In the genomic region with DNA sequence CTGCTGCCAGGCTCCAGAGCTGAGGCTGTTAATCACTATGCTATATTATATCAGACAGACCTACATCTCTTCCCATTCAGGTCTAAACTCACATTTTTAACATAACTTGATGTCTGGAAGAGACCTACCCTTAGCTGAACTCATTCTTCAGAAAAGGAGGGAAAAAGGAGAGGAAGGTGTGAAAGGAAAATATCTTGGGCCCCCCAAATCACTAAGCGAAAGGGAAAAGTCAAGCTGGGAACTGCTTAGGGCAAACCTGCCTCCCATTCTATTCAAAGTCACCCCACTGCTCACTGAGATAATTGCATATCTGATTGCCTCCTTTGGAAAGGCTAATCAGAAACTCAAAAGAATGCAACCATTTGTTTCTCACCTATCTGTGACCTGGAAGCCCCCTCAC, we compare ENCODE assay signal across 2 cellular contexts.
A peak's percentile ranks its signal among the peaks of the same experiment; 100 is the strongest.
TF ChIP-seq lines count a peak whose summit lies in the region.

No MANE protein-coding gene starts in this region.

TF ChIP-seq in GM23338, 12 proteins besides CTCF, POLR2A, EP300 and RAD21 (continues in another document):
- no peak for TF ChIP-seq STAT1 (IDR thresholded peaks at IDR 0.05; ENCODE audit: unreplicated experiment)
- TF ChIP-seq POLR2AphosphoS5 (IDR thresholded peaks at IDR 0.05; ENCODE audit: low read depth) = no peak
- TF ChIP-seq CREB1 (CRISPR knock-in tag; IDR thresholded peaks at IDR 0.05; ENCODE audit: low read depth) = no peak
- no peak for TF ChIP-seq EZH2phosphoT487 (IDR thresholded peaks at IDR 0.05; ENCODE audit: unreplicated experiment)
- no peak for TF ChIP-seq ETS1 (IDR thresholded peaks at IDR 0.05)
- TF ChIP-seq, protein P1, sequence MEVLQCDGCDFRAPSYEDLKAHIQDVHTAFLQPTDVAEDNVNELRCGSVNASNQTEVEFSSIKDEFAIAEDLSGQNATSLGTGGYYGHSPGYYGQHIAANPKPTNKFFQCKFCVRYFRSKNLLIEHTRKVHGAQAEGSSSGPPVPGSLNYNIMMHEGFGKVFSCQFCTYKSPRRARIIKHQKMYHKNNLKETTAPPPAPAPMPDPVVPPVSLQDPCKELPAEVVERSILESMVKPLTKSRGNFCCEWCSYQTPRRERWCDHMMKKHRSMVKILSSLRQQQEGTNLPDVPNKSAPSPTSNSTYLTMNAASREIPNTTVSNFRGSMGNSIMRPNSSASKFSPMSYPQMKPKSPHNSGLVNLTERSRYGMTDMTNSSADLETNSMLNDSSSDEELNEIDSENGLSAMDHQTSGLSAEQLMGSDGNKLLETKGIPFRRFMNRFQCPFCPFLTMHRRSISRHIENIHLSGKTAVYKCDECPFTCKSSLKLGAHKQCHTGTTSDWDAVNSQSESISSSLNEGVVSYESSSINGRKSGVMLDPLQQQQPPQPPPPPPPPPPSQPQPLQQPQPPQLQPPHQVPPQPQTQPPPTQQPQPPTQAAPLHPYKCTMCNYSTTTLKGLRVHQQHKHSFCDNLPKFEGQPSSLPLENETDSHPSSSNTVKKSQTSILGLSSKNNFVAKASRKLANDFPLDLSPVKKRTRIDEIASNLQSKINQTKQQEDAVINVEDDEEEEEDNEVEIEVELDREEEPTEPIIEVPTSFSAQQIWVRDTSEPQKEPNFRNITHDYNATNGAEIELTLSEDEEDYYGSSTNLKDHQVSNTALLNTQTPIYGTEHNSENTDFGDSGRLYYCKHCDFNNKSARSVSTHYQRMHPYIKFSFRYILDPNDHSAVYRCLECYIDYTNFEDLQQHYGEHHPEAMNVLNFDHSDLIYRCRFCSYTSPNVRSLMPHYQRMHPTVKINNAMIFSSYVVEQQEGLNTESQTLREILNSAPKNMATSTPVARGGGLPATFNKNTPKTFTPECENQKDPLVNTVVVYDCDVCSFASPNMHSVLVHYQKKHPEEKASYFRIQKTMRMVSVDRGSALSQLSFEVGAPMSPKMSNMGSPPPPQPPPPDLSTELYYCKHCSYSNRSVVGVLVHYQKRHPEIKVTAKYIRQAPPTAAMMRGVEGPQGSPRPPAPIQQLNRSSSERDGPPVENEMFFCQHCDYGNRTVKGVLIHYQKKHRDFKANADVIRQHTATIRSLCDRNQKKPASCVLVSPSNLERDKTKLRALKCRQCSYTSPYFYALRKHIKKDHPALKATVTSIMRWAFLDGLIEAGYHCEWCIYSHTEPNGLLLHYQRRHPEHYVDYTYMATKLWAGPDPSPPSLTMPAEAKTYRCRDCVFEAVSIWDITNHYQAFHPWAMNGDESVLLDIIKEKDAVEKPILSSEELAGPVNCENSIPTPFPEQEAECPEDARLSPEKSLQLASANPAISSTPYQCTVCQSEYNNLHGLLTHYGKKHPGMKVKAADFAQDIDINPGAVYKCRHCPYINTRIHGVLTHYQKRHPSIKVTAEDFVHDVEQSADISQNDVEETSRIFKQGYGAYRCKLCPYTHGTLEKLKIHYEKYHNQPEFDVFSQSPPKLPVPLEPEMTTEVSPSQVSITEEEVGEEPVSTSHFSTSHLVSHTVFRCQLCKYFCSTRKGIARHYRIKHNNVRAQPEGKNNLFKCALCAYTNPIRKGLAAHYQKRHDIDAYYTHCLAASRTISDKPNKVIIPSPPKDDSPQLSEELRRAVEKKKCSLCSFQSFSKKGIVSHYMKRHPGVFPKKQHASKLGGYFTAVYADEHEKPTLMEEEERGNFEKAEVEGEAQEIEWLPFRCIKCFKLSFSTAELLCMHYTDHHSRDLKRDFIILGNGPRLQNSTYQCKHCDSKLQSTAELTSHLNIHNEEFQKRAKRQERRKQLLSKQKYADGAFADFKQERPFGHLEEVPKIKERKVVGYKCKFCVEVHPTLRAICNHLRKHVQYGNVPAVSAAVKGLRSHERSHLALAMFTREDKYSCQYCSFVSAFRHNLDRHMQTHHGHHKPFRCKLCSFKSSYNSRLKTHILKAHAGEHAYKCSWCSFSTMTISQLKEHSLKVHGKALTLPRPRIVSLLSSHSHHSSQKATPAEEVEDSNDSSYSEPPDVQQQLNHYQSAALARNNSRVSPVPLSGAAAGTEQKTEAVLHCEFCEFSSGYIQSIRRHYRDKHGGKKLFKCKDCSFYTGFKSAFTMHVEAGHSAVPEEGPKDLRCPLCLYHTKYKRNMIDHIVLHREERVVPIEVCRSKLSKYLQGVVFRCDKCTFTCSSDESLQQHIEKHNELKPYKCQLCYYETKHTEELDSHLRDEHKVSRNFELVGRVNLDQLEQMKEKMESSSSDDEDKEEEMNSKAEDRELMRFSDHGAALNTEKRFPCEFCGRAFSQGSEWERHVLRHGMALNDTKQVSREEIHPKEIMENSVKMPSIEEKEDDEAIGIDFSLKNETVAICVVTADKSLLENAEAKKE (CRISPR knock-in tag; IDR thresholded peaks at IDR 0.05) = no peak
- TF ChIP-seq ZNF331 (CRISPR knock-in tag; IDR thresholded peaks at IDR 0.05; ENCODE audit: low read depth) = no peak
- TF ChIP-seq JUNB (IDR thresholded peaks at IDR 0.05; ENCODE audit: unreplicated experiment) = no peak
- no peak for TF ChIP-seq NANOG (IDR thresholded peaks at IDR 0.05; ENCODE audit: borderline replicate concordance)
- TF ChIP-seq ZNF114 (CRISPR knock-in tag; IDR thresholded peaks at IDR 0.05) = no peak
- no peak for TF ChIP-seq EZH2 (IDR thresholded peaks at IDR 0.05; ENCODE audit: low read depth, unreplicated experiment)

TF ChIP-seq in H1, 55 proteins besides CTCF, POLR2A, EP300 and RAD21:
- TF ChIP-seq, protein P2, sequence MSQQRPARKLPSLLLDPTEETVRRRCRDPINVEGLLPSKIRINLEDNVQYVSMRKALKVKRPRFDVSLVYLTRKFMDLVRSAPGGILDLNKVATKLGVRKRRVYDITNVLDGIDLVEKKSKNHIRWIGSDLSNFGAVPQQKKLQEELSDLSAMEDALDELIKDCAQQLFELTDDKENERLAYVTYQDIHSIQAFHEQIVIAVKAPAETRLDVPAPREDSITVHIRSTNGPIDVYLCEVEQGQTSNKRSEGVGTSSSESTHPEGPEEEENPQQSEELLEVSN (IDR thresholded peaks at IDR 0.05) = peak; percentile 70; the same call in 1 of the 2 replicates
- TF ChIP-seq, protein P3, sequence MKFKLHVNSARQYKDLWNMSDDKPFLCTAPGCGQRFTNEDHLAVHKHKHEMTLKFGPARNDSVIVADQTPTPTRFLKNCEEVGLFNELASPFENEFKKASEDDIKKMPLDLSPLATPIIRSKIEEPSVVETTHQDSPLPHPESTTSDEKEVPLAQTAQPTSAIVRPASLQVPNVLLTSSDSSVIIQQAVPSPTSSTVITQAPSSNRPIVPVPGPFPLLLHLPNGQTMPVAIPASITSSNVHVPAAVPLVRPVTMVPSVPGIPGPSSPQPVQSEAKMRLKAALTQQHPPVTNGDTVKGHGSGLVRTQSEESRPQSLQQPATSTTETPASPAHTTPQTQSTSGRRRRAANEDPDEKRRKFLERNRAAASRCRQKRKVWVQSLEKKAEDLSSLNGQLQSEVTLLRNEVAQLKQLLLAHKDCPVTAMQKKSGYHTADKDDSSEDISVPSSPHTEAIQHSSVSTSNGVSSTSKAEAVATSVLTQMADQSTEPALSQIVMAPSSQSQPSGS (IDR thresholded peaks at IDR 0.05; ENCODE audit: low read length) = no peak
